15 cellular contexts compared by ENCODE assay signal in genomic region chr22:34669001-34669400, GRCh38.
"Had no signal": no experiment of that assay in that cellular context is flagged by ENCODE, and none has a peak within 500 bp of the region (broad histone marks: within the 10 kb centered on the region; RNA-seq: fewer than 3 reads in every experiment).

No MANE protein-coding gene starts in this region.

- H3K27me3 Mint-ChIP-seq: activated CD4-positive, alpha-beta T cell treated with anti-CD3 and anti-CD28 coated beads, Interleukin-2, amount 10 ng/mL, durations not matched to agents 24 days and 14 days; stimulated activated naive CD8-positive, alpha-beta T cell treated with anti-CD3 and anti-CD28 coated beads, Interleukin-15, amount 100 ng/mL, for 72 hours had no signal

- FAIRE-seq: colon had no signal

- H3K4me1 ChIP-seq: lower lobe of right lung, sigmoid colon, testis, upper lobe of right lung had no signal

- H3K27ac Mint-ChIP-seq: activated B cell treated with CpG ODN at 0.5 μM for 24 hours; activated CD4-positive, alpha-beta T cell treated with anti-CD3 and anti-CD28 coated beads, Interleukin-2, amount 10 ng/mL, durations not matched to agents 24 days and 14 days; activated T-helper 1 cell treated with anti-CD3 and anti-CD28 coated beads, Interleukin-12 subunit alpha, Interleukin-12 subunit beta, Interleukin-2, Interleukin-4 antibody, amounts not matched to agents 30 ng/mL and 10 ng/mL and 1 ng/mL, durations not matched to agents 14 hours and 24 hours and 36 hours; stimulated activated naive CD8-positive, alpha-beta T cell treated with anti-CD3 and anti-CD28 coated beads, Interleukin-15, amount 100 ng/mL, for 72 hours had no signal

- ATAC-seq: left colon; lower lobe of right lung; stimulated activated naive CD8-positive, alpha-beta T cell treated with anti-CD3 and anti-CD28 coated beads, Interleukin-15, amount 100 ng/mL, for 72 hours; upper lobe of right lung had no signal

- H3K4me3 Mint-ChIP-seq: activated B cell treated with CpG ODN at 0.5 μM for 24 hours; activated CD4-positive, alpha-beta T cell treated with anti-CD3 and anti-CD28 coated beads, Interleukin-2, amount 10 ng/mL, durations not matched to agents 24 days and 14 days; activated T-helper 1 cell treated with anti-CD3 and anti-CD28 coated beads, Interleukin-12 subunit alpha, Interleukin-12 subunit beta, Interleukin-2, Interleukin-4 antibody, amounts not matched to agents 30 ng/mL and 10 ng/mL and 1 ng/mL, durations not matched to agents 14 hours and 24 hours and 36 hours; neural crest cell; stimulated activated naive CD8-positive, alpha-beta T cell treated with anti-CD3 and anti-CD28 coated beads, Interleukin-15, amount 100 ng/mL, for 72 hours had no signal

- DNase-seq: activated B cell treated with CpG ODN at 0.5 μM for 24 hours; activated CD4-positive, alpha-beta T cell treated with anti-CD3 and anti-CD28 coated beads, Interleukin-2, amount 10 ng/mL, durations not matched to agents 24 days and 14 days; activated CD8-positive, alpha-beta memory T cell treated with anti-CD3 and anti-CD28 coated beads for 24 hours; activated naive CD4-positive, alpha-beta T cell treated with Interleukin-2 at 50 U/mL for 16 hours; left colon; lower lobe of right lung; midbrain; sigmoid colon; stimulated activated CD4-positive, alpha-beta T cell treated with anti-CD3 and anti-CD28 coated beads, Interleukin-1b, Interleukin-23, amount 100 ng/mL, for 48 hours; stimulated activated naive CD8-positive, alpha-beta T cell treated with anti-CD3 and anti-CD28 coated beads, Interleukin-15, amount 100 ng/mL, for 72 hours; testis; upper lobe of right lung had no signal

- H3K9me3 Mint-ChIP-seq: neural crest cell had no signal

- H3K36me3 ChIP-seq: lower lobe of right lung, sigmoid colon, upper lobe of right lung had no signal

- H3K4me1 Mint-ChIP-seq: activated B cell treated with CpG ODN at 0.5 μM for 24 hours; activated CD4-positive, alpha-beta T cell treated with anti-CD3 and anti-CD28 coated beads, Interleukin-2, amount 10 ng/mL, durations not matched to agents 24 days and 14 days; neural crest cell; stimulated activated naive CD8-positive, alpha-beta T cell treated with anti-CD3 and anti-CD28 coated beads, Interleukin-15, amount 100 ng/mL, for 72 hours had no signal

- H3K27me3 ChIP-seq: sigmoid colon, testis, upper lobe of right lung had no signal

- H3K9me3 ChIP-seq: lower lobe of right lung, sigmoid colon, testis, upper lobe of right lung had no signal

- H3K4me3 ChIP-seq: lower lobe of right lung, sigmoid colon, testis, upper lobe of right lung had no signal

- H3K27ac ChIP-seq: lower lobe of right lung, sigmoid colon, testis, upper lobe of right lung had no signal
